In genomic region chr14:95157195-95157986, GRCh38 we compare ENCODE assay signal across 8 cellular contexts. TPM values are rescaled to one million over a fixed set of nuclear protein-coding genes. Genes with fewer than 3 reads are reported as not detected.
DNase-seq lines count a peak whose midpoint lies in the region; ATAC-seq and TF ChIP-seq lines count a peak whose summit lies in the region.

TSS of gene DICER1 (minus strand) at chr14:95157529. CDS start at chr14:95133458, 24,071 bp downstream.

- intact Hi-C loops in PC-3 (cut with micrococcal nuclease): loop anchor here (2.0 to 5.0 kb wide), 3 partner anchors 45 to 375 kb away; no protein-coding TSS in a partner anchor

- H2AFZ ChIP-seq in PC-3 (ENCODE audit: low read length): peak within 1 kb of the TSS; percentile 72

- H3F3A ChIP-seq in PC-3 (ENCODE audit: low read length, unreplicated experiment): no peaks in the 10 kb centered on the region

- H3K4me1 ChIP-seq in PC-3 (ENCODE audit: insufficient read depth, low read length): peaks cover 33% of the 10 kb centered on the region
- peaks cover 14 to 28% of the 10 kb centered on the region in 2 donors for H3K4me1 ChIP-seq in mucosa of rectum (ENCODE audit: control insufficient read depth in 2 of 2, insufficient read depth in 2 of 2, low read length in 2 of 2)

- no peaks in the 10 kb centered on the region for H3K27me3 ChIP-seq in PC-3 (ENCODE audit: low read length)
- H3K27me3 ChIP-seq in mucosa of rectum (ENCODE audit: control insufficient read depth in 2 of 2, insufficient read depth in 2 of 2, low read length in 2 of 2): no peaks in the 10 kb centered on the region

- H3K9me2 ChIP-seq in PC-3 (replicated peaks; ENCODE audit: low read length): no peaks in the 10 kb centered on the region

- peak within 1 kb of the TSS; percentile 86 for H3K4me3 ChIP-seq in Jurkat, Clone E6-1 (ENCODE audit: low read length)
- H3K4me3 ChIP-seq in PC-3 (ENCODE audit: low read length) (peak within 1 kb of the TSS; percentile 88), epithelial cell of proximal tubule (ENCODE audit: low read depth, low read length) (peak within 1 kb of the TSS; percentile 69), mucosa of rectum (ENCODE audit: low read length in 2 of 2) (peak within 1 kb of the TSS; percentile 80 to 91)

- H3K36me3 ChIP-seq in PC-3 (ENCODE audit: low read depth, low read length): no peaks in the 10 kb centered on the region
- no peaks in the 10 kb centered on the region for H3K36me3 ChIP-seq in mucosa of rectum (ENCODE audit: control insufficient read depth in 2 of 2, insufficient read depth in 2 of 2, low read length in 2 of 2)

- POLR2A ChIA-PET in PC-3 (lab: Charles Lee; ENCODE audit: unreplicated experiment): no interaction called here

- no TSS peak for BruUV-seq in PC-3 (replicated peaks; lab: Mats Ljungman, UMichigan)

- TF ChIP-seq CTCF in PC-3 (conservative IDR thresholded peaks at IDR 0.05; ENCODE audit: low read depth, low read length) (no peak), epithelial cell of proximal tubule (conservative IDR thresholded peaks at IDR 0.05; ENCODE audit: low read depth, low read length) (no peak)

- H3K79me2 ChIP-seq in PC-3 (ENCODE audit: low read length): peaks cover 45% of the 10 kb centered on the region

- ATAC-seq in GM21619 (IDR thresholded peaks at IDR 0.05; ENCODE audit: unreplicated experiment) (peak; percentile 75), PC-3 (peak; percentile 77)

- peak; percentile 85 for DNase-seq in DMS153 (lab: John Stamatoyannopoulos, UW)
- DNase-seq in Jurkat, Clone E6-1 (ENCODE audit: low read depth, low spot score): peak; percentile 80
- DNase-seq in PC-3: peak; percentile 96
- peak; percentile 98 for DNase-seq in activated T-cell treated with anti-CD3 and anti-CD28 coated beads, Interleukin-2, amount 50 U/mL, for 1 hour
- DNase-seq in epithelial cell of proximal tubule (ENCODE audit: low read depth): peak; percentile 27
- peak; percentile 98 for DNase-seq in stimulated activated CD8-positive, alpha-beta memory T cell treated with anti-CD3 and anti-CD28 coated beads, Interleukin-4, amount 100 ng/mL, for 48 hours

- H3K27ac ChIP-seq in PC-3 (ENCODE audit: low read length) (peak within 1 kb of the TSS; percentile 59), mucosa of rectum (ENCODE audit: low read depth in 2 of 2, low read length in 2 of 2) (peak within 1 kb of the TSS; percentile 93 to 95)

- CTCF ChIA-PET in PC-3 (lab: Charles Lee): interaction anchor here (0.7 kb wide), 1 partner anchor 394 kb away, joined by 3 read pairs; no protein-coding TSS in a partner anchor

- H3K9ac ChIP-seq in PC-3 (ENCODE audit: low read length): peak within 1 kb of the TSS; percentile 90
- peak within 1 kb of the TSS; percentile 91 to 93 for H3K9ac ChIP-seq in mucosa of rectum (ENCODE audit: low read depth in 1 of 2, low read length in 2 of 2)

- peak within 1 kb of the TSS; percentile 85 for H3K4me2 ChIP-seq in PC-3 (ENCODE audit: low read length)

- H3K9me3 ChIP-seq in PC-3 (ENCODE audit: low read length) (no peaks in the 10 kb centered on the region), mucosa of rectum (ENCODE audit: control insufficient read depth in 2 of 2, low read length in 2 of 2) (no peaks in the 10 kb centered on the region)

- H4K20me1 ChIP-seq in PC-3 (ENCODE audit: low read length): peaks cover 35% of the 10 kb centered on the region

RNA-seq across cellular contexts. Expression of gene DICER1, which starts in this region (rescaled TPM):
- 26.4 TPM for polyA plus RNA-seq in Jurkat, Clone E6-1 (2012; ENCODE audit: insufficient read depth, insufficient read length)
- total RNA-seq in PC-3 (2014; rRNA removed) (29.9 and 36.3 TPM in 2 replicates), epithelial cell of proximal tubule (27.4 and 27.9 TPM in 2 replicates)

Comparison
In these comparisons a context has a peak if more than half of its experiments do, and no peak if none do; other contexts are left out.
1. Peak in every context shown above with its lines: DNase-seq, ATAC-seq, H3K4me3 ChIP-seq and H3K27ac ChIP-seq.
2. DNase-seq: peak in every context shown above with its lines; median percentile 98 in activated T-cell treated with anti-CD3 and anti-CD28 coated beads, Interleukin-2, amount 50 U/mL, for 1 hour; 98 in stimulated activated CD8-positive, alpha-beta memory T cell treated with anti-CD3 and anti-CD28 coated beads, Interleukin-4, amount 100 ng/mL, for 48 hours; 96 in PC-3; 85 in DMS153; 80 in Jurkat, Clone E6-1; 27 in epithelial cell of proximal tubule.